In genomic region chr15:34046471-34047145, GRCh38 we compare ENCODE assay signal across 28 cellular contexts.
"Had no signal": no experiment of that assay in that cellular context is flagged by ENCODE, and none has a peak within 500 bp of the region (broad histone marks: within the 10 kb centered on the region; RNA-seq: fewer than 3 reads in every experiment).

No MANE protein-coding gene starts in this region.

- H3K27ac ChIP-seq: colonic mucosa, esophagus muscularis mucosa, foreskin keratinocyte, gastroesophageal sphincter, heart right ventricle, left lung, ovary, psoas muscle, sigmoid colon, spleen, thoracic aorta, tibial nerve, upper lobe of right lung, uterus had no signal

- H3K4me3 ChIP-seq: colonic mucosa, esophagus muscularis mucosa, gastroesophageal sphincter, heart right ventricle, left lung, ovary, psoas muscle, sigmoid colon, spleen, thoracic aorta, tibial nerve, upper lobe of right lung, uterus had no signal

- ATAC-seq: foreskin keratinocyte; gastroesophageal sphincter; naive thymus-derived CD8-positive, alpha-beta T cell; psoas muscle; stimulated activated naive B cell treated with anti-CD40 and anti-IgM and Interleukin-4, amounts not matched to agents 10 μg/mL and 1 μg/mL and 100 μg/mL, for 72 hours; upper lobe of right lung had no signal

- H3K36me3 ChIP-seq: colonic mucosa, esophagus muscularis mucosa, gastroesophageal sphincter, heart right ventricle, left lung, ovary, sigmoid colon, spleen, thoracic aorta, tibial nerve, upper lobe of right lung, uterus had no signal

- DNase-seq: colonic mucosa; dermis blood vessel endothelial cell; effector memory CD4-positive, alpha-beta T cell; foreskin keratinocyte; heart right ventricle; hippocampal formation; left cardiac atrium; left lung; midbrain; naive thymus-derived CD8-positive, alpha-beta T cell; nephron progenitor cell; occipital lobe; ovary; posterior cingulate gyrus; psoas muscle; right cardiac atrium; sigmoid colon; spleen; stimulated activated CD4-positive, alpha-beta T cell treated with anti-CD3 and anti-CD28 coated beads, Interleukin-2, amount 100 ng/mL, for 48 hours; stimulated activated naive B cell treated with anti-CD40 and anti-IgM and Interleukin-4, amounts not matched to agents 10 μg/mL and 1 μg/mL and 100 μg/mL, for 72 hours; upper lobe of right lung; uterus had no signal

- H3K9me3 ChIP-seq: colonic mucosa, ovary, psoas muscle, upper lobe of right lung, uterus had no signal

- H3K27me3 ChIP-seq: colonic mucosa, esophagus muscularis mucosa, foreskin keratinocyte, gastroesophageal sphincter, heart right ventricle, left lung, ovary, sigmoid colon, spleen, tibial nerve, upper lobe of right lung, uterus had no signal

- H3K4me1 ChIP-seq: colonic mucosa, esophagus muscularis mucosa, foreskin keratinocyte, gastroesophageal sphincter, heart right ventricle, left lung, psoas muscle, sigmoid colon, spleen, tibial nerve, upper lobe of right lung, uterus had no signal

- FAIRE-seq: endothelial cell of umbilical vein, islet of Langerhans had no signal
